Comparison of ENCODE assay signal across 8 cellular contexts in genomic region chr10:47646686-47647280, GRCh38.
DNase-seq lines count a peak whose midpoint lies in the region; ATAC-seq, FAIRE-seq and TF ChIP-seq lines count a peak whose summit lies in the region.
"Not testable (repeated sequence)": the region's sequence is repeated elsewhere in the genome, so short reads cannot be mapped to it uniquely, and the experiment has no call there.

No MANE protein-coding gene starts in this region.

- not testable (repeated sequence) for H2AFZ ChIP-seq in hepatocyte

- not testable (repeated sequence) for H3K79me2 ChIP-seq in hepatocyte

- not testable (repeated sequence) for H3K27ac Mint-ChIP-seq in CD8-positive, alpha-beta memory T cell; neural crest cell (ENCODE audit: unreplicated experiment)

- TF ChIP-seq POLR2A in adrenal gland (IDR thresholded peaks at IDR 0.05); thyroid gland (IDR thresholded peaks at IDR 0.05): not testable (repeated sequence)

- not testable (repeated sequence) for H4K20me1 ChIP-seq in hepatocyte (ENCODE audit: insufficient read depth, poor library complexity, severe bottlenecking)

- intact Hi-C loops in adrenal gland (cut with DNase I); thyroid gland (cut with DNase I): not testable (repeated sequence)

- not testable (repeated sequence) for H3K27me3 Mint-ChIP-seq in CD8-positive, alpha-beta memory T cell; neural crest cell (ENCODE audit: low read depth)

- DNase-seq in CD8-positive, alpha-beta memory T cell, result peak in 3 of 5 donors; percentile 8 to 30 (median 25)
- not testable (repeated sequence) for DNase-seq in HFF-Myc (ENCODE audit: extremely low read depth, low read depth); neural crest cell (ENCODE audit: low read depth, low spot score)
- DNase-seq in adrenal gland (peak in 5 of 7 donors; percentile 19 to 37 (median 26)), hepatocyte (ENCODE audit: low spot score) (peak; percentile 62), thyroid gland (peak; percentile 3 to 5)

- H3K27me3 ChIP-seq in CD8-positive, alpha-beta memory T cell (ENCODE audit: insufficient read depth, low read length, poor library complexity, severe bottlenecking); adrenal gland; hepatocyte; thyroid gland: not testable (repeated sequence)

- H3K9me2 ChIP-seq in hepatocyte (replicated peaks; ENCODE audit: insufficient read depth), result not testable (repeated sequence)

- not testable (repeated sequence) for H3K27ac ChIP-seq in CD8-positive, alpha-beta memory T cell (ENCODE audit: low read depth, low read length); adrenal gland; hepatocyte; thyroid gland

- H3K4me2 ChIP-seq in hepatocyte, result not testable (repeated sequence)

- H3K9me3 Mint-ChIP-seq in CD8-positive, alpha-beta memory T cell; neural crest cell: not testable (repeated sequence)

- WGBS in adrenal gland, 4 donors, result 0 to 9% (median 3%) methylated on average over 1 to 2 of the region's 2 CpGs
- WGBS in hepatocyte (ENCODE audit: low lambda C conversion rate, missing lambda C conversion rate), result 2% methylated on average over 2 of the region's 2 CpGs
- 0 to 8% methylated on average over 2 of the region's 2 CpGs for WGBS in thyroid gland, 2 donors

- CTCF ChIA-PET in CD8-positive, alpha-beta memory T cell (lab: Charles Lee), result not testable (repeated sequence)

- POLR2A ChIA-PET in CD8-positive, alpha-beta memory T cell (lab: Charles Lee), result not testable (repeated sequence)

- not testable (repeated sequence) for H3K9me3 ChIP-seq in CD8-positive, alpha-beta memory T cell (ENCODE audit: low read length); adrenal gland (replicated peaks in 1 of 3); hepatocyte (ENCODE audit: low read depth); thyroid gland

- peak; percentile 12 for TF ChIP-seq CTCF in HFF-Myc (IDR thresholded peaks at IDR 0.05; ENCODE audit: low read depth, low read length, missing control alignments)
- TF ChIP-seq CTCF in adrenal gland (IDR thresholded peaks at IDR 0.05), result peak in 2 of 6 experiments; percentile 20 to 62
- peak; percentile 49 for TF ChIP-seq CTCF in hepatocyte (IDR thresholded peaks at IDR 0.05; ENCODE audit: poor library complexity)
- TF ChIP-seq CTCF in neural crest cell (conservative IDR thresholded peaks at IDR 0.05), result peak; percentile 68
- peak in 2 of 6 experiments; percentile 15 to 48 for TF ChIP-seq CTCF in thyroid gland (IDR thresholded peaks at IDR 0.05)

- H3K4me1 Mint-ChIP-seq in CD8-positive, alpha-beta memory T cell; neural crest cell: not testable (repeated sequence)

- H3K4me1 ChIP-seq in CD8-positive, alpha-beta memory T cell (ENCODE audit: insufficient read depth, low read length); adrenal gland (replicated peaks in 1 of 2); hepatocyte (ENCODE audit: insufficient read depth); thyroid gland: not testable (repeated sequence)

- not testable (repeated sequence) for H3K4me3 ChIP-seq in CD8-positive, alpha-beta memory T cell (ENCODE audit: low read length); HFF-Myc (replicated peaks; ENCODE audit: low read depth, low read length); adrenal gland; hepatocyte; thyroid gland (replicated peaks in 1 of 3)

- not testable (repeated sequence) for H3K4me3 Mint-ChIP-seq in CD8-positive, alpha-beta memory T cell; neural crest cell

- H3K36me3 ChIP-seq in CD8-positive, alpha-beta memory T cell (ENCODE audit: insufficient read depth, low read length); adrenal gland (replicated peaks in 1 of 2); hepatocyte (replicated peaks; ENCODE audit: insufficient read depth, low read depth); thyroid gland: not testable (repeated sequence)

- FAIRE-seq in endometrium (lab: Jason Lieb, UNC), result peak; percentile 97

- peak; percentile 75 for ATAC-seq in SK-N-SH treated with all-trans-retinoic acid at 6 μM for 48 hours

- not testable (repeated sequence) for H3K36me3 Mint-ChIP-seq in CD8-positive, alpha-beta memory T cell; neural crest cell (ENCODE audit: low read depth)
